Comparison of ENCODE assay signal across 7 cellular contexts in genomic region chr7:17769918-17770317, GRCh38.
DNase-seq lines count a peak whose midpoint lies in the region; FAIRE-seq and TF ChIP-seq lines count a peak whose summit lies in the region.

No MANE protein-coding gene starts in this region.

- TF ChIP-seq CTCF in GM06990 (IDR thresholded peaks at IDR 0.05; ENCODE audit: insufficient read depth, low read length, poor library complexity, severe bottlenecking) (peak; percentile 78), HFF-Myc (IDR thresholded peaks at IDR 0.05; ENCODE audit: low read depth, low read length, missing control alignments) (peak; percentile 83), astrocyte (IDR thresholded peaks at IDR 0.05; ENCODE audit: insufficient read depth, low read depth, low read length) (peak; percentile 81)

- peaks cover 20% of the 10 kb centered on the region for H3K4me1 Mint-ChIP-seq in astrocyte (ENCODE audit: low read depth, unreplicated experiment)

- no peak overlapping the region for H3K4me2 ChIP-seq in astrocyte (ENCODE audit: low read length)

- H2AFZ ChIP-seq in astrocyte (ENCODE audit: low read depth, low read length): no peak overlapping the region

- peak; percentile 39 for FAIRE-seq in astrocyte (lab: Jason Lieb, UNC)

- DNase-seq in GM06990 (ENCODE audit: extremely low read depth, insufficient read length) (no peak), HFF-Myc (ENCODE audit: extremely low read depth, low read depth) (peak; percentile 21), NCI-H1092 (lab: John Stamatoyannopoulos, UW) (peak; percentile 56), SKM-1 (lab: John Stamatoyannopoulos, UW; ENCODE audit: unreplicated experiment) (peak; percentile 49), astrocyte (ENCODE audit: low read depth) (peak; percentile 38), hypothalamus (lab: John Stamatoyannopoulos, UW) (peak in 30 of 51 donors; percentile 0 to 69 (median 27))
- peak; percentile 15 to 55 (median 30) for DNase-seq in stimulated activated CD4-positive, alpha-beta T cell treated with anti-CD3 and anti-CD28 coated beads, Interleukin-12 subunit alpha, Interleukin-12 subunit beta, amount 100 ng/mL, for 48 hours (ENCODE audit: low read depth in 2 of 3, low spot score in 1 of 3)

- H3K4me3 ChIP-seq in GM06990 (replicated peaks; ENCODE audit: low read depth, low read length): no peak overlapping the region
- H3K4me3 ChIP-seq in HFF-Myc (replicated peaks; ENCODE audit: low read depth, low read length): no peak overlapping the region
- no peak overlapping the region for H3K4me3 ChIP-seq in astrocyte (ENCODE audit: insufficient read depth, low read depth, low read length)

- no peak overlapping the region for H3K9ac ChIP-seq in astrocyte (ENCODE audit: low read length)

- no peaks in the 10 kb centered on the region for H3K27me3 Mint-ChIP-seq in astrocyte (ENCODE audit: low read depth, unreplicated experiment)

- H3K27ac Mint-ChIP-seq in astrocyte (ENCODE audit: unreplicated experiment): no peak overlapping the region

- no peaks in the 10 kb centered on the region for H3K27me3 ChIP-seq in GM06990 (replicated peaks; ENCODE audit: control insufficient read depth, insufficient read depth, low read length)
- no peaks in the 10 kb centered on the region for H3K27me3 ChIP-seq in astrocyte (ENCODE audit: insufficient read depth, low read length)

- H3K27ac ChIP-seq in astrocyte (ENCODE audit: low read depth, low read length): no peak overlapping the region

- H4K20me1 ChIP-seq in astrocyte (ENCODE audit: insufficient read depth, low read length): no peaks in the 10 kb centered on the region

- no peaks in the 10 kb centered on the region for H3K9me3 ChIP-seq in astrocyte (ENCODE audit: insufficient read depth, low read depth, low read length)

- H3K36me3 Mint-ChIP-seq in astrocyte (ENCODE audit: low read depth, unreplicated experiment): no peaks in the 10 kb centered on the region

- H3K79me2 ChIP-seq in astrocyte (ENCODE audit: insufficient read depth, low read length): no peaks in the 10 kb centered on the region

- H3K36me3 ChIP-seq in GM06990 (ENCODE audit: control insufficient read depth, insufficient read depth, low read length) (no peaks in the 10 kb centered on the region), astrocyte (ENCODE audit: insufficient read depth, low read length) (no peaks in the 10 kb centered on the region)

- no peak overlapping the region for H3K4me3 Mint-ChIP-seq in astrocyte (ENCODE audit: unreplicated experiment)

- peaks cover 21% of the 10 kb centered on the region for H3K4me1 ChIP-seq in astrocyte (ENCODE audit: insufficient read depth, low read length)

- H3K9me3 Mint-ChIP-seq in astrocyte (ENCODE audit: unreplicated experiment): no peaks in the 10 kb centered on the region
